24 cellular contexts compared by ENCODE assay signal in the genomic region with DNA sequence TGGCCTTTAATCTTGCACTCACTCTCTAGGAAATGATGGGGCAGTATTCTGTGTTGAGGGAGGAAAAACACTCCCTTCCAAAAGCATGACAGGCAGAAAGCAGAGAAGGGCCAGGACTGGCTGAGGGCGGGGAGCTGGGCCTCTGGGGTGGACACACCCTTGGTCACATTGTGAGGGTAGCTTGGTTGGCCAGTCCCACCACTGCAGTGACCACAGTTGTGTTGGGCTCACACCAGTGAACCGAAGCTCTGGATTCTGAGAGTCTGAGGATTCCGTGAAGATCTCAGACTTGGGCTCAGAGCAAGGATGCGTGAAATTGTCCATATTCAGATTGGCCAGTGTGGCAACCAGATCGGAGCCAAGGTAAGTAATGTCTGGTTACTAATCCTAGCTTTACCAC. TPM values are rescaled to one million over a fixed set of nuclear protein-coding genes. Genes with fewer than 3 reads are reported as not detected.
DNase-seq lines count a peak whose midpoint lies in the region; ATAC-seq and TF ChIP-seq lines count a peak whose summit lies in the region.
"Had no signal": no experiment of that assay in that cellular context is flagged by ENCODE, and none has a peak within 500 bp of the region (broad histone marks: within the 10 kb centered on the region; RNA-seq: fewer than 3 reads in every experiment).

A gene (plus strand): TSS at position 213 of the 400 bp plus-strand sequence. CDS start 94 bp downstream, at position 307.

- H3K27ac ChIP-seq in RWPE2 (ENCODE audit: poor library complexity, severe bottlenecking) (no peak within 1 kb of the TSS), sigmoid colon (no peak within 1 kb of the TSS)
- H3K27ac ChIP-seq: SJSA1 had no signal

- H3K9me3 ChIP-seq in RWPE2 (ENCODE audit: severe bottlenecking) (no peaks in the 10 kb centered on the region), sigmoid colon (no peaks in the 10 kb centered on the region)
- H3K9me3 ChIP-seq: SJSA1 had no signal

- no peak within 1 kb of the TSS for H3K4me3 ChIP-seq in RWPE2 (ENCODE audit: severe bottlenecking)
- no peak within 1 kb of the TSS for H3K4me3 ChIP-seq in sigmoid colon
- no peak within 1 kb of the TSS for H3K4me3 ChIP-seq in foreskin fibroblast (ENCODE audit: low read depth in 1 of 2, low read length in 2 of 2)
- H3K4me3 ChIP-seq: SJSA1, skin epidermis had no signal

- intact Hi-C loops in sigmoid colon (cut with DNase I), result no loop called here

- no peak for TF ChIP-seq EP300 in sigmoid colon (IDR thresholded peaks at IDR 0.05)

- WGBS in sigmoid colon, 2 donors, result 96% methylated on average over 5 of the region's 5 CpGs

- ATAC-seq in RWPE2 (ENCODE audit: low read depth), result no peak
- no peak for ATAC-seq in GM21825 (IDR thresholded peaks at IDR 0.05; ENCODE audit: unreplicated experiment)
- ATAC-seq: naive thymus-derived CD8-positive, alpha-beta T cell had no signal

- peak; percentile 43 for DNase-seq in activated CD8-positive, alpha-beta memory T cell treated with anti-CD3 and anti-CD28 coated beads for 24 hours
- DNase-seq in activated CD8-positive, alpha-beta memory T cell treated with anti-CD3 and anti-CD28 coated beads, Interleukin-2, amount 50 U/mL, for 4 hours, result no peak
- DNase-seq in RWPE2 (ENCODE audit: low spot score) (peak; percentile 76), erythroblast (lab: John Stamatoyannopoulos, UW) (peak; percentile 90 to 92), sigmoid colon (peak; percentile 44), SIG-M5 (lab: John Stamatoyannopoulos, UW) (no peak), foreskin fibroblast (no peak)
- DNase-seq: activated CD4-positive, CD25-positive, alpha-beta regulatory T cell; activated gamma-delta T cell; anterior cingulate cortex; EL; foreskin melanocyte; H9; KG1; mammary epithelial cell; NCI-H1694 treated with DMSO at 0.1 percent for 48 hours; NCI-H774; stimulated activated CD4-positive, alpha-beta T cell treated with anti-CD3 and anti-CD28 coated beads, Interleukin-4, amount 100 ng/mL, for 1 hour had no signal

- H3K27me3 ChIP-seq in RWPE2 (ENCODE audit: insufficient read depth, poor library complexity, severe bottlenecking) (no peaks in the 10 kb centered on the region), sigmoid colon (no peaks in the 10 kb centered on the region)
- H3K27me3 ChIP-seq: SJSA1 had no signal

- TF ChIP-seq POLR2A in erythroblast (IDR thresholded peaks at IDR 0.05; ENCODE audit: low read length), result peak; percentile 50
- TF ChIP-seq POLR2A in sigmoid colon (IDR thresholded peaks at IDR 0.05), result no peak

- TF ChIP-seq CTCF in RWPE2 (IDR thresholded peaks at IDR 0.05; ENCODE audit: poor library complexity, severe bottlenecking) (no peak), sigmoid colon (IDR thresholded peaks at IDR 0.05) (no peak), foreskin fibroblast (IDR thresholded peaks at IDR 0.05; ENCODE audit: low read depth, low read length) (no peak)

- H3K36me3 ChIP-seq in RWPE2 (ENCODE audit: low read depth) (peaks cover 8% of the 10 kb centered on the region), sigmoid colon (peaks cover 6 to 21% (median 20%) of the 10 kb centered on the region in 4 donors)

- H3K4me1 ChIP-seq in RWPE2 (ENCODE audit: insufficient read depth, poor library complexity, severe bottlenecking) (peaks cover 21% of the 10 kb centered on the region), sigmoid colon (peaks cover 0 to 7% (median 3%) of the 10 kb centered on the region in 4 donors)

RNA-seq across cellular contexts. Expression of the gene that starts here (rescaled TPM):
- under 1 TPM in 2 of 4 donors, not detected in 2; 0.14 to 0.16 TPM for total RNA-seq in sigmoid colon
- polyA plus RNA-seq in sigmoid colon, result under 1 TPM in 2 of 3 donors, not detected in 1; 0.03 to 0.60 TPM
- total RNA-seq: activated CD8-positive, alpha-beta memory T cell treated with anti-CD3 and anti-CD28 coated beads for 36 hours; H9; kidney; mammary epithelial cell; naive thymus-derived CD8-positive, alpha-beta T cell had no signal

Comparison
In these comparisons a context has a peak if more than half of its experiments do, and no peak if none do; other contexts are left out.
1. DNase-seq: peak in activated CD8-positive, alpha-beta memory T cell treated with anti-CD3 and anti-CD28 coated beads for 24 hours (single experiment), RWPE2 (single experiment) and erythroblast (2 of 2); none in activated CD8-positive, alpha-beta memory T cell treated with anti-CD3 and anti-CD28 coated beads, Interleukin-2, amount 50 U/mL, for 4 hours (single experiment), SIG-M5 (single experiment) and foreskin fibroblast (0 of 2).
2. Peak in DNase-seq in sigmoid colon; RNA of the gene not detected or under 1 TPM.